Comparison of ENCODE assay signal across 10 cellular contexts in genomic region chr11:63961608-63962412, GRCh38. TPM values are rescaled to one million over a fixed set of nuclear protein-coding genes. Genes with fewer than 3 reads are reported as not detected.
A peak's percentile ranks its signal among the peaks of the same experiment; 100 is the strongest.
DNase-seq lines count a peak whose midpoint lies in the region; ATAC-seq lines count a peak whose summit lies in the region.
"Had no signal": no experiment of that assay in that cellular context is flagged by ENCODE, and none has a peak within 500 bp of the region (broad histone marks: within the 10 kb centered on the region; RNA-seq: fewer than 3 reads in every experiment).

No MANE protein-coding gene starts in this region.

- H3K4me3 ChIP-seq in mesendoderm (ENCODE audit: low read length) = no peak overlapping the region
- H3K4me3 ChIP-seq: coronary artery had no signal

- no peak overlapping the region for H2BK15ac ChIP-seq in mesendoderm (replicated peaks; ENCODE audit: low read depth)

- H2BK120ac ChIP-seq in mesendoderm (ENCODE audit: low read depth, low read length) = no peak overlapping the region

- H3K4me3 Mint-ChIP-seq in activated T-helper 17 cell treated with anti-CD3 and anti-CD28 coated beads, Interleukin-2, amount 50 U/mL, for 72 hours = peak overlapping the region; percentile 32

- no peak overlapping the region for H2BK5ac ChIP-seq in mesendoderm (ENCODE audit: low read length)

- peak; percentile 60 for ATAC-seq in activated T-helper 17 cell treated with anti-CD3 and anti-CD28 coated beads, Interleukin-2, amount 50 U/mL, for 72 hours (replicated peaks)
- ATAC-seq in HG02981 (IDR thresholded peaks at IDR 0.05; ENCODE audit: unreplicated experiment) = no peak
- ATAC-seq in HG03095 (IDR thresholded peaks at IDR 0.05; ENCODE audit: unreplicated experiment) = no peak

- H4K5ac ChIP-seq in mesendoderm (ENCODE audit: low read length) = no peak overlapping the region

- no peaks in the 10 kb centered on the region for H3K4me1 ChIP-seq in mesendoderm (ENCODE audit: control insufficient read depth, low read depth, low read length)

- no peak overlapping the region for H3K18ac ChIP-seq in mesendoderm (ENCODE audit: low read length)

- no peaks in the 10 kb centered on the region for H3K36me3 Mint-ChIP-seq in activated T-helper 17 cell treated with anti-CD3 and anti-CD28 coated beads, Interleukin-2, amount 50 U/mL, for 72 hours (ENCODE audit: low read depth)

- no peak overlapping the region for H3K9ac ChIP-seq in mesendoderm (ENCODE audit: low read length)

- H3K79me1 ChIP-seq in mesendoderm (ENCODE audit: low read length) = no peaks in the 10 kb centered on the region

- H4K8ac ChIP-seq in mesendoderm (ENCODE audit: low read depth, low read length) = no peak overlapping the region

- peak overlapping the region; percentile 39 for H3K27ac Mint-ChIP-seq in activated T-helper 17 cell treated with anti-CD3 and anti-CD28 coated beads, Interleukin-2, amount 50 U/mL, for 72 hours

- H3K36me3 ChIP-seq in mesendoderm (ENCODE audit: control insufficient read depth, insufficient read depth, low read length) = peaks cover 1% of the 10 kb centered on the region

- H3K56ac ChIP-seq in mesendoderm (ENCODE audit: low read length) = no peak overlapping the region

- peak; percentile 49 for DNase-seq in DMS79 (lab: John Stamatoyannopoulos, UW)
- DNase-seq in NCI-H1092 (lab: John Stamatoyannopoulos, UW) = peak; percentile 27
- DNase-seq in mesendoderm = peak; percentile 74
- DNase-seq in effector CD8-positive, alpha-beta T cell (lab: John Stamatoyannopoulos, UW) = no peak
- DNase-seq in effector CD4-positive, alpha-beta T cell = no peak
- DNase-seq: NCI-H82 had no signal

- H2AK5ac ChIP-seq in mesendoderm (ENCODE audit: low read length) = no peak overlapping the region

- no peaks in the 10 kb centered on the region for H3K4me1 Mint-ChIP-seq in activated T-helper 17 cell treated with anti-CD3 and anti-CD28 coated beads, Interleukin-2, amount 50 U/mL, for 72 hours

- no peaks in the 10 kb centered on the region for H3K27me3 Mint-ChIP-seq in activated T-helper 17 cell treated with anti-CD3 and anti-CD28 coated beads, Interleukin-2, amount 50 U/mL, for 72 hours

- no peak overlapping the region for H3K4ac ChIP-seq in mesendoderm (ENCODE audit: low read depth, low read length)

- H3K79me2 ChIP-seq in mesendoderm (ENCODE audit: control insufficient read depth, insufficient read depth, low read length) = no peaks in the 10 kb centered on the region

- no peaks in the 10 kb centered on the region for H3K27me3 ChIP-seq in mesendoderm (ENCODE audit: insufficient read depth, low read length, poor library complexity)

- H3K27ac ChIP-seq in mesendoderm (ENCODE audit: low read depth, low read length) = no peak overlapping the region
- H3K27ac ChIP-seq: coronary artery had no signal

- no CpG with 5 or more reads among the region's 19 CpGs for WGBS in mesendoderm (ENCODE audit: extremely low coverage, insufficient coverage, low lambda C conversion rate)

- H3K9me3 Mint-ChIP-seq in activated T-helper 17 cell treated with anti-CD3 and anti-CD28 coated beads, Interleukin-2, amount 50 U/mL, for 72 hours = no peaks in the 10 kb centered on the region

- H3K4me2 ChIP-seq in mesendoderm (ENCODE audit: low read length) = no peak overlapping the region

- H3K23ac ChIP-seq in mesendoderm (ENCODE audit: low read length) = no peak overlapping the region

RNA-seq across cellular contexts. Expression of gene COX8A, which starts 12.6 kb away (rescaled TPM):
- total RNA-seq in activated T-helper 17 cell treated with anti-CD3 and anti-CD28 coated beads, Interleukin-2, amount 50 U/mL, for 72 hours = 100 to 1,000 TPM; 329 to 461 TPM
- 485 TPM for polyA plus RNA-seq in mesendoderm (2013, experiment 1 of 2)
- polyA plus RNA-seq in mesendoderm (2013, experiment 2 of 2) = 460 TPM

RNA-seq across cellular contexts. Expression of gene NAA40, which starts 23.0 kb away (rescaled TPM):
- total RNA-seq in activated T-helper 17 cell treated with anti-CD3 and anti-CD28 coated beads, Interleukin-2, amount 50 U/mL, for 72 hours = 10 to 100 TPM; 20.2 to 30.9 TPM
- 20.3 TPM for polyA plus RNA-seq in mesendoderm (2013, experiment 1 of 2)
- polyA plus RNA-seq in mesendoderm (2013, experiment 2 of 2) = 19.6 TPM

RNA-seq across cellular contexts. Expression of gene OTUB1, which starts 24.4 kb away (rescaled TPM):
- 10 to 100 TPM; 59.4 to 84.2 TPM for total RNA-seq in activated T-helper 17 cell treated with anti-CD3 and anti-CD28 coated beads, Interleukin-2, amount 50 U/mL, for 72 hours
- 82.6 TPM for polyA plus RNA-seq in mesendoderm (2013, experiment 1 of 2)
- polyA plus RNA-seq in mesendoderm (2013, experiment 2 of 2) = 80.4 TPM

RNA-seq across cellular contexts. Expression of gene RCOR2, which starts 44.8 kb away (rescaled TPM):
- under 1 TPM in 1 of 2 donors, not detected in 1; 0.32 TPM for total RNA-seq in activated T-helper 17 cell treated with anti-CD3 and anti-CD28 coated beads, Interleukin-2, amount 50 U/mL, for 72 hours
- 35.7 TPM for polyA plus RNA-seq in mesendoderm (2013, experiment 1 of 2)
- polyA plus RNA-seq in mesendoderm (2013, experiment 2 of 2) = 36.5 TPM

Comparison
In these comparisons a context has a peak if more than half of its experiments do, and no peak if none do; other contexts are left out.
1. DNase-seq: peak in DMS79 (single experiment), NCI-H1092 (single experiment) and mesendoderm (single experiment); none in effector CD8-positive, alpha-beta T cell (single experiment) and effector CD4-positive, alpha-beta T cell (single experiment).